Comparison of ENCODE assay signal across 25 cellular contexts in genomic region chr1:30535595-30536325, GRCh38.
"Had no signal": no experiment of that assay in that cellular context is flagged by ENCODE, and none has a peak within 500 bp of the region (broad histone marks: within the 10 kb centered on the region; RNA-seq: fewer than 3 reads in every experiment).

No MANE protein-coding gene starts in this region.

- H3K27ac Mint-ChIP-seq: effector memory CD8-positive, alpha-beta T cell; nephron; stimulated activated memory B cell treated with anti-CD40 and anti-IgM and Interleukin-4, amounts not matched to agents 10 μg/mL and 1 μg/mL and 100 μg/mL, for 72 hours had no signal

- H3K27ac ChIP-seq: colonic mucosa, gastrocnemius medialis, left ventricle myocardium inferior, lower lobe of right lung, ovary, testis, tibial artery, upper lobe of left lung, uterus had no signal

- H3K9me3 Mint-ChIP-seq: central memory CD8-positive, alpha-beta T cell; effector memory CD8-positive, alpha-beta T cell had no signal

- H3K9me3 ChIP-seq: colonic mucosa, gastrocnemius medialis, lower lobe of right lung, ovary, testis, upper lobe of left lung, uterus had no signal

- H3K4me1 Mint-ChIP-seq: central memory CD8-positive, alpha-beta T cell; nephron; stimulated activated memory B cell treated with anti-CD40 and anti-IgM and Interleukin-4, amounts not matched to agents 10 μg/mL and 1 μg/mL and 100 μg/mL, for 72 hours had no signal

- H3K4me3 ChIP-seq: colonic mucosa, gastrocnemius medialis, left ventricle myocardium inferior, lower lobe of right lung, ovary, smooth muscle cell, testis, tibial artery, upper lobe of left lung, uterus had no signal

- ATAC-seq: effector memory CD8-positive, alpha-beta T cell; gastrocnemius medialis; left colon; lower lobe of right lung; sciatic nerve; stimulated activated memory B cell treated with anti-CD40 and anti-IgM and Interleukin-4, amounts not matched to agents 10 μg/mL and 1 μg/mL and 100 μg/mL, for 72 hours; stimulated activated naive CD8-positive, alpha-beta T cell treated with anti-CD3 and anti-CD28 coated beads, Interleukin-15, Interleukin-2, amounts not matched to agents 100 U/mL and 50 U/mL, for 24 hours had no signal

- H3K4me2 ChIP-seq: smooth muscle cell had no signal

- FAIRE-seq: islet of Langerhans had no signal

- H3K36me3 Mint-ChIP-seq: stimulated activated memory B cell treated with anti-CD40 and anti-IgM and Interleukin-4, amounts not matched to agents 10 μg/mL and 1 μg/mL and 100 μg/mL, for 72 hours had no signal

- DNase-seq: colonic mucosa; dermis blood vessel endothelial cell; effector memory CD8-positive, alpha-beta T cell; foreskin fibroblast; gastrocnemius medialis; left colon; left ventricle myocardium inferior; lower lobe of right lung; nucleus accumbens; ovary; retina; stimulated activated CD4-positive, alpha-beta T cell treated with anti-CD3 and anti-CD28 coated beads, Interleukin-2, amount 100 ng/mL, for 24 hours; stimulated activated CD4-positive, alpha-beta T cell treated with anti-CD3 and anti-CD28 coated beads, Interleukin-4, amount 100 ng/mL, for 24 hours; stimulated activated naive CD8-positive, alpha-beta T cell treated with anti-CD3 and anti-CD28 coated beads, Interleukin-15, Interleukin-2, amounts not matched to agents 100 U/mL and 50 U/mL, for 24 hours; substantia nigra; testis; tibial artery; upper lobe of left lung had no signal

- H3K4me1 ChIP-seq: colonic mucosa, gastrocnemius medialis, left ventricle myocardium inferior, lower lobe of right lung, testis, tibial artery, upper lobe of left lung, uterus had no signal

- H3K36me3 ChIP-seq: colonic mucosa, gastrocnemius medialis, left ventricle myocardium inferior, lower lobe of right lung, ovary, tibial artery, upper lobe of left lung, uterus had no signal

- H3K27me3 ChIP-seq: colonic mucosa, gastrocnemius medialis, ovary, testis, upper lobe of left lung, uterus had no signal

- H3K4me3 Mint-ChIP-seq: central memory CD8-positive, alpha-beta T cell; effector memory CD8-positive, alpha-beta T cell; nephron; stimulated activated memory B cell treated with anti-CD40 and anti-IgM and Interleukin-4, amounts not matched to agents 10 μg/mL and 1 μg/mL and 100 μg/mL, for 72 hours had no signal
